ENCODE assay signal across 9 cellular contexts in genomic region chr11:3231851-3232744, GRCh38. TPM values are rescaled to one million over a fixed set of nuclear protein-coding genes. Genes with fewer than 3 reads are reported as not detected.
DNase-seq lines count a peak whose midpoint lies in the region; ATAC-seq and TF ChIP-seq lines count a peak whose summit lies in the region.
"Had no signal": no experiment of that assay in that cellular context is flagged by ENCODE, and none has a peak within 500 bp of the region (broad histone marks: within the 10 kb centered on the region; RNA-seq: fewer than 3 reads in every experiment).

TSS of gene MRGPRE (minus strand) at chr11:3232417. CDS start at chr11:3228799, 3,618 bp downstream.

- no peak for TF ChIP-seq CTCF in smooth muscle cell (IDR thresholded peaks at IDR 0.05; ENCODE audit: borderline replicate concordance, insufficient read depth, poor library complexity, severe bottlenecking)

- WGBS in smooth muscle cell (ENCODE audit: low lambda C conversion rate) = 91% methylated on average over 39 of the region's 39 CpGs

- no peaks in the 10 kb centered on the region for H3K36me3 ChIP-seq in skeletal muscle satellite cell (ENCODE audit: insufficient read depth, low read length)
- H3K36me3 ChIP-seq in smooth muscle cell (ENCODE audit: low read depth) = no peaks in the 10 kb centered on the region
- no peaks in the 10 kb centered on the region for H3K36me3 ChIP-seq in effector memory CD4-positive, alpha-beta T cell (ENCODE audit: control insufficient read depth, insufficient read depth, low read length)

- H3K4me2 ChIP-seq in skeletal muscle satellite cell (ENCODE audit: low read length) (peak within 1 kb of the TSS; percentile 4), smooth muscle cell (no peak within 1 kb of the TSS)

- H3K27me3 ChIP-seq in skeletal muscle satellite cell (ENCODE audit: control insufficient read depth, insufficient read depth, low read length) = peaks cover 41% of the 10 kb centered on the region
- no peaks in the 10 kb centered on the region for H3K27me3 ChIP-seq in smooth muscle cell (ENCODE audit: low read depth)
- no peaks in the 10 kb centered on the region for H3K27me3 ChIP-seq in effector memory CD4-positive, alpha-beta T cell (replicated peaks; ENCODE audit: control insufficient read depth, insufficient read depth, low read length, poor library complexity, severe bottlenecking)

- H4K20me1 ChIP-seq in smooth muscle cell (ENCODE audit: low read depth) = no peaks in the 10 kb centered on the region

- DNase-seq in GM03348 (ENCODE audit: low spot score) (peak; percentile 62), NCI-H446 (lab: John Stamatoyannopoulos, UW) (peak; percentile 79 to 90), Right ventricle myocardium inferior (ENCODE audit: missing footprints) (no peak), smooth muscle cell (lab: John Stamatoyannopoulos, UW; ENCODE audit: unreplicated experiment) (no peak)
- no peak for DNase-seq in effector memory CD4-positive, alpha-beta T cell

- intact Hi-C loops in Right ventricle myocardium inferior (cut with DNase I) = no loop called here

- H3K4me1 ChIP-seq in skeletal muscle satellite cell (ENCODE audit: control insufficient read depth, insufficient read depth, low read length) (no peaks in the 10 kb centered on the region), smooth muscle cell (ENCODE audit: low read depth) (no peaks in the 10 kb centered on the region)
- H3K4me1 ChIP-seq in effector memory CD4-positive, alpha-beta T cell (ENCODE audit: control insufficient read depth, insufficient read depth, low read length, poor library complexity, severe bottlenecking) = no peaks in the 10 kb centered on the region

- no peaks in the 10 kb centered on the region for H3K79me2 ChIP-seq in smooth muscle cell (ENCODE audit: low read depth)

- ATAC-seq in Right ventricle myocardium inferior = peak; percentile 62
- ATAC-seq in HG03571 (IDR thresholded peaks at IDR 0.05; ENCODE audit: unreplicated experiment) = no peak
- no peak for ATAC-seq in GM18519 (IDR thresholded peaks at IDR 0.05; ENCODE audit: low FRiP score, unreplicated experiment)

- no peaks in the 10 kb centered on the region for H3F3A ChIP-seq in smooth muscle cell (ENCODE audit: low read depth)

- H3K9ac ChIP-seq in skeletal muscle satellite cell (ENCODE audit: low read depth, low read length) (no peak within 1 kb of the TSS), smooth muscle cell (ENCODE audit: low read depth) (no peak within 1 kb of the TSS)

- H3K4me3 ChIP-seq in skeletal muscle satellite cell (ENCODE audit: low read length) (no peak within 1 kb of the TSS), smooth muscle cell (no peak within 1 kb of the TSS)
- H3K4me3 ChIP-seq in effector memory CD4-positive, alpha-beta T cell (ENCODE audit: insufficient read depth, low read depth, low read length, poor library complexity, severe bottlenecking) = no peak within 1 kb of the TSS

- H3K9me3 ChIP-seq in skeletal muscle satellite cell (replicated peaks; ENCODE audit: low read length) = no peaks in the 10 kb centered on the region
- H3K9me3 ChIP-seq in smooth muscle cell (replicated peaks; ENCODE audit: low read depth) = no peaks in the 10 kb centered on the region
- no peaks in the 10 kb centered on the region for H3K9me3 ChIP-seq in effector memory CD4-positive, alpha-beta T cell (ENCODE audit: control insufficient read depth, low read length)

- H3K27ac ChIP-seq in smooth muscle cell (ENCODE audit: low read depth) = no peak within 1 kb of the TSS
- no peak within 1 kb of the TSS for H3K27ac ChIP-seq in effector memory CD4-positive, alpha-beta T cell (ENCODE audit: insufficient read depth, low read length, poor library complexity, severe bottlenecking)
- H3K27ac ChIP-seq: HL-60 had no signal

- H2AFZ ChIP-seq in smooth muscle cell (ENCODE audit: low read depth) = no peak within 1 kb of the TSS

RNA-seq across cellular contexts. Expression of gene MRGPRE, which starts in this region (rescaled TPM):
- total RNA-seq in Right ventricle myocardium inferior = not detected
- total RNA-seq in skeletal muscle satellite cell (2012; rRNA removed) = 0.51 TPM in 1 of 2 replicates, not detected in the other
- not detected in 2 replicates for total RNA-seq in smooth muscle cell
- polyA plus RNA-seq in smooth muscle cell = not detected in 2 replicates

Comparison
In these comparisons a context has a peak if more than half of its experiments do, and no peak if none do; other contexts are left out.
1. Peak in ATAC-seq in Right ventricle myocardium inferior; RNA of the gene not detected or under 1 TPM.
2. DNase-seq: peak in GM03348 (single experiment) and NCI-H446 (2 of 2); none in Right ventricle myocardium inferior (single experiment), smooth muscle cell (single experiment) and effector memory CD4-positive, alpha-beta T cell (0 of 3).